ENCODE assay signal across 21 cellular contexts in the genomic region with DNA sequence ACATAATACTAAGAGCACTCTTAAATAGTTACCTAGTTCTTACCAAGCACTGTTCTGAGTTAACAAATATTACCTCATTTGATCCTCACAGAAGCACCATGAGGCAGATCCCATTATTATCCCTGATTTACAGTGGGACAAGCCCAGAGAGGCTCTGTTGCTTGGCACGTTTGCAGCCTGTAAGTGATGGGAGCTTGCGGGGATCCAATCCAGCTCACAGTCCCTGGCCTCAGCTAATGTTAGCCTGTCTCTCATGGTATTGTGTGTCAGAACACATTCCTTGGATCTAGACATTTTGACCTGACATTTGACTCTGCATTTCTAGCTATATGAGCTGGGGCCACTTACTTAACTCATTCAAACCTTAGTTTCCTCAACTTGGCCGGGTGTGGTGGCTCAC.
"Had no signal": no experiment of that assay in that cellular context is flagged by ENCODE, and none has a peak within 500 bp of the region (broad histone marks: within the 10 kb centered on the region; RNA-seq: fewer than 3 reads in every experiment).

No MANE protein-coding gene starts in this region.

- H3K27ac ChIP-seq: HL-60, RWPE1 had no signal

- H3K9me3 ChIP-seq: SK-N-SH had no signal

- ATAC-seq: Panc1, PC-3 had no signal

- DNase-seq: KBM-7, MV-4-11, NCI-H1048, NCI-H1105, NCI-H1417, NCI-H1436 treated with DMSO at 0.1 percent for 48 hours, NCI-H1694, NCI-H187 treated with DMSO at 0.1 percent for 48 hours, NCI-H2029 treated with DMSO at 0.1 percent for 48 hours, NCI-H2171 treated with DMSO at 0.1 percent for 48 hours, NCI-H345, NCI-H446 treated with DMSO at 0.1 percent for 48 hours, NCI-H510A treated with DMSO at 0.1 percent for 48 hours, NCI-H526, PC-3, SHP77, SK-N-SH, SW 1271 had no signal

- H3K4me2 ChIP-seq: SK-N-SH had no signal

- H3K9ac ChIP-seq: SK-N-SH had no signal
